18 cellular contexts compared by ENCODE assay signal in genomic region chr6:168326294-168327261, GRCh38. TPM values are rescaled to one million over a fixed set of nuclear protein-coding genes. Genes with fewer than 3 reads are reported as not detected.
DNase-seq lines count a peak whose midpoint lies in the region; ATAC-seq, FAIRE-seq and TF ChIP-seq lines count a peak whose summit lies in the region.
"Had no signal": no experiment of that assay in that cellular context is flagged by ENCODE, and none has a peak within 500 bp of the region (broad histone marks: within the 10 kb centered on the region; RNA-seq: fewer than 3 reads in every experiment).

No MANE protein-coding gene starts in this region.

- H3K36me3 ChIP-seq in right atrium auricular region, result no peaks in the 10 kb centered on the region
- no peaks in the 10 kb centered on the region for H3K36me3 ChIP-seq in osteoblast (ENCODE audit: insufficient read depth, low read length)
- no peaks in the 10 kb centered on the region for H3K36me3 ChIP-seq in psoas muscle (ENCODE audit: insufficient read depth in 1 of 2, low read depth in 1 of 2)
- H3K36me3 ChIP-seq: colonic mucosa had no signal

- H3K4me3 ChIP-seq in right atrium auricular region, result no peak overlapping the region
- H3K4me3 ChIP-seq in osteoblast (ENCODE audit: insufficient read depth, low read length), result no peak overlapping the region
- H3K4me3 ChIP-seq in psoas muscle, result no peak overlapping the region
- H3K4me3 ChIP-seq: colonic mucosa had no signal

- peak; percentile 35 for DNase-seq in H4 (ENCODE audit: low spot score)
- DNase-seq in WTC11 (ENCODE audit: low spot score), result no peak
- DNase-seq in right atrium auricular region (ENCODE audit: low spot score), result peak; percentile 75
- peak; percentile 42 for DNase-seq in osteoblast (ENCODE audit: insufficient read length, low spot score, missing footprints)
- no peak for DNase-seq in stimulated activated CD4-positive, alpha-beta T cell treated with anti-CD3 and anti-CD28 coated beads, Interleukin-4, amount 100 ng/mL, for 1 hour
- no peak for DNase-seq in GM12892 (ENCODE audit: insufficient read length)
- no peak for DNase-seq in psoas muscle
- DNase-seq: activated naive CD4-positive, alpha-beta T cell; colonic mucosa; DND-41; kidney; NCI-H446 treated with DMSO at 0.1 percent for 48 hours; occipital lobe; RPMI8226; stimulated activated CD4-positive, alpha-beta T cell treated with anti-CD3 and anti-CD28 coated beads, Interleukin-1b, Interleukin-23, amount 100 ng/mL, for 48 hours had no signal

- H3K9me3 Mint-ChIP-seq in WTC11, result no peaks in the 10 kb centered on the region; the same call in 1 of the 2 replicates
- H3K9me3 Mint-ChIP-seq: T-helper 2 cell treated with Interferon-gamma antibody and Interleukin-4, amounts not matched to agents 5 μg/mL and 100 μg/mL, for 36 hours had no signal

- H3K36me3 Mint-ChIP-seq in WTC11, result peaks cover 3% of the 10 kb centered on the region; the same call in 1 of the 2 replicates

- H4K20me1 ChIP-seq in osteoblast (ENCODE audit: insufficient read depth, low read length), result no peaks in the 10 kb centered on the region

- H3K4me3 Mint-ChIP-seq in WTC11, result no peak overlapping the region
- H3K4me3 Mint-ChIP-seq: T-helper 2 cell treated with Interferon-gamma antibody and Interleukin-4, amounts not matched to agents 5 μg/mL and 100 μg/mL, for 36 hours had no signal

- H3K79me2 ChIP-seq in osteoblast (ENCODE audit: insufficient read depth, low read length), result no peaks in the 10 kb centered on the region

- WGBS in psoas muscle, 3 donors, result 52 to 58% (median 55%) methylated on average over 12 of the region's 12 CpGs

- ATAC-seq in WTC11, result peak; percentile 89
- ATAC-seq in psoas muscle, result no peak
- ATAC-seq in HG03354 (IDR thresholded peaks at IDR 0.05; ENCODE audit: poor library complexity, severe bottlenecking, unreplicated experiment), result no peak

- no peak for FAIRE-seq in GM12892 (lab: Jason Lieb, UNC)
- FAIRE-seq: H54 had no signal

- H3K4me2 ChIP-seq in osteoblast (ENCODE audit: insufficient read depth, low read length), result no peak overlapping the region

- intact Hi-C loops in psoas muscle (cut with DNase I), result no loop called here

- no peaks in the 10 kb centered on the region for H3K27me3 ChIP-seq in right atrium auricular region
- H3K27me3 ChIP-seq in osteoblast (ENCODE audit: insufficient read depth, low read length), result no peaks in the 10 kb centered on the region
- H3K27me3 ChIP-seq in psoas muscle (ENCODE audit: insufficient read depth in 3 of 3, low read length in 2 of 3), result peaks cover 0 to 49% (median 4%) of the 10 kb centered on the region in 3 donors
- H3K27me3 ChIP-seq: colonic mucosa had no signal

- H3K27ac Mint-ChIP-seq in WTC11, result peak overlapping the region; percentile 28; the same call in 1 of the 2 replicates
- H3K27ac Mint-ChIP-seq: T-helper 2 cell treated with Interferon-gamma antibody and Interleukin-4, amounts not matched to agents 5 μg/mL and 100 μg/mL, for 36 hours had no signal

- CTCF ChIA-PET in WTC11 (lab: Charles Lee), result interaction anchor here (1.5 kb wide), 1 partner anchor 125 kb away, joined by 4 read pairs; no protein-coding TSS in a partner anchor

- TF ChIP-seq POLR2A in GM12892 (IDR thresholded peaks at IDR 0.05; ENCODE audit: low read depth, low read length), result no peak

- TF ChIP-seq CTCF in WTC11 (IDR thresholded peaks at IDR 0.05), result no peak
- TF ChIP-seq CTCF in right atrium auricular region (IDR thresholded peaks at IDR 0.05), result no peak
- no peak for TF ChIP-seq CTCF in osteoblast (IDR thresholded peaks at IDR 0.05; ENCODE audit: extremely low read depth, low read depth, low read length)
- no peak for TF ChIP-seq CTCF in psoas muscle (IDR thresholded peaks at IDR 0.05)

- H3K9me3 ChIP-seq in right atrium auricular region, result peaks cover 0 to 8% of the 10 kb centered on the region in 2 donors
- no peaks in the 10 kb centered on the region for H3K9me3 ChIP-seq in osteoblast (ENCODE audit: low read depth, low read length)
- H3K9me3 ChIP-seq in psoas muscle, result no peaks in the 10 kb centered on the region
- H3K9me3 ChIP-seq: colonic mucosa had no signal

- peaks cover 13% of the 10 kb centered on the region for H3K27me3 Mint-ChIP-seq in WTC11 (ENCODE audit: low read depth)

- H3K4me1 Mint-ChIP-seq in WTC11, result peaks cover 19% of the 10 kb centered on the region

- POLR2A ChIA-PET in WTC11 (lab: Charles Lee), result no interaction called here

- H3K4me1 ChIP-seq in right atrium auricular region, result no peaks in the 10 kb centered on the region
- no peaks in the 10 kb centered on the region for H3K4me1 ChIP-seq in osteoblast (ENCODE audit: insufficient read depth, low read length)
- no peaks in the 10 kb centered on the region for H3K4me1 ChIP-seq in psoas muscle
- H3K4me1 ChIP-seq: colonic mucosa had no signal

- H3K27ac ChIP-seq in right atrium auricular region, result peak overlapping the region; percentile 12 to 59
- H3K27ac ChIP-seq in osteoblast (ENCODE audit: low read depth, low read length), result no peak overlapping the region
- no peak overlapping the region for H3K27ac ChIP-seq in psoas muscle
- H3K27ac ChIP-seq: colonic mucosa had no signal

- no peak overlapping the region for H2AFZ ChIP-seq in osteoblast (ENCODE audit: low read length)

TF ChIP-seq in WTC11, 78 proteins besides CTCF, POLR2A, EP300 and RAD21:
- TF ChIP-seq ZNF416 (CRISPR knock-in tag; IDR thresholded peaks at IDR 0.05) (no peak), GABPB1 (CRISPR knock-in tag; IDR thresholded peaks at IDR 0.05) (peak; percentile 99)

RNA-seq across cellular contexts. Expression of gene DACT2, which starts 7.0 kb away (rescaled TPM):
- not detected in 2 replicates for total RNA-seq in H4 (2014; rRNA removed; shearing (Covaris generic))
- 3.4 to 4.9 TPM (median 3.8 TPM) in 3 replicates for total RNA-seq in WTC11 (2021)
- 1 to 10 TPM; 1.5 to 2.0 TPM for total RNA-seq in right atrium auricular region
- not detected in 2 replicates for total RNA-seq in osteoblast
- not detected for polyA plus RNA-seq in GM12892 (2012; ENCODE audit: missing spikeins)
- under 1 TPM in 1 of 4 donors, not detected in 3; 0.17 TPM for total RNA-seq in psoas muscle
- polyA plus RNA-seq in psoas muscle, result under 1 TPM in 1 of 3 donors, not detected in 2; 0.01 TPM

Comparison
In these comparisons a context has a peak if more than half of its experiments do, and no peak if none do; other contexts are left out.
1. DNase-seq: peak in H4 (single experiment), right atrium auricular region (single experiment) and osteoblast (single experiment); none in WTC11 (single experiment), stimulated activated CD4-positive, alpha-beta T cell treated with anti-CD3 and anti-CD28 coated beads, Interleukin-4, amount 100 ng/mL, for 1 hour (single experiment), GM12892 (single experiment) and psoas muscle (0 of 2).
2. H3K27ac ChIP-seq: peak in right atrium auricular region (2 of 2); none in osteoblast (single experiment) and psoas muscle (single experiment).